ENCODE assay signal across 8 cellular contexts in the genomic region with DNA sequence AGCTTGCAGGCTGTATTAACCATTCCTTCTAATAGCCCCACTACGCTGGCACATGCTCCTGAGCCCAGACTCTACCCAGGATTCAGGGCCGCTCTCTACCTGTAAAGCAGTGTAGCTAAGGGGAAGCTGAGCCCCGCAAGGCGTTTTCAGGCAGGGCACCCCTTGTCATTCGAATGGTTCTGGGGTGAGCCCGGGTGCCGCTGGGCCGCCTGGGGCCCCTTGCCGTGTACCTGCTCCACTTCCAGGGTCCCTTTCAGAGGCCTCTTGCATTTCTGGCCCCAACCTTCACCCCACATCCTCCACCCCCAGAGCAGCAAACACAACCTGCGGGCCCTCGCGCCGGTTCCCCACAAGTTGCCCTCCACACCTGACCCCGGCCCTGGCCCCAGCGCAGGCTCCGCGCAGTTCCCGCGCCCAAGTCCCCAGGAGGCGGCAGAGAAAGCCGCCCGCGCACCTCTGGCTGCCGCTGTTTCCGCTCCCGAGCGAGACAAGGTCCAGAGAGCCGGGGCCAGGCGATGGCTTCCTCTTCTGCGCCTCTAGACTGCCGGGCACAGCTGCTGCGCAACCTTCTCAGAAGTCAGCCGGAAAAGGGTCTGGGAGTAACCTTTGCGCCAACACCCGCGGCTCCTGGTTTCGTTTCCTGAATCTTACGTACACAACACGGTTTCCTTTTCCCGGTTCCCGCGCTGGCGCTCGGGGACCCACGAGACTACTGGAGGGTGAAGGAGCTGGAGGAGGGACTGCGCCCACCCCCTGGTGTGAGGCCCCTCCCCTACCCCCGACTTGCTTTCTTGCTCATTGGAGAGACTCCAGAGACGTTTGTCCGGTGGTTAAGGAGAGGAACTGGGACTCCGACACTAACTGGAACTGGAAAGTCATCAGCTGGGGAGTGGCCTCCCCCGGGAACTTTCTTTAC. TPM values are rescaled to one million over a fixed set of nuclear protein-coding genes. Genes with fewer than 3 reads are reported as not detected.
DNase-seq lines count a peak whose midpoint lies in the region; ATAC-seq and TF ChIP-seq lines count a peak whose summit lies in the region.

A gene with protein sequence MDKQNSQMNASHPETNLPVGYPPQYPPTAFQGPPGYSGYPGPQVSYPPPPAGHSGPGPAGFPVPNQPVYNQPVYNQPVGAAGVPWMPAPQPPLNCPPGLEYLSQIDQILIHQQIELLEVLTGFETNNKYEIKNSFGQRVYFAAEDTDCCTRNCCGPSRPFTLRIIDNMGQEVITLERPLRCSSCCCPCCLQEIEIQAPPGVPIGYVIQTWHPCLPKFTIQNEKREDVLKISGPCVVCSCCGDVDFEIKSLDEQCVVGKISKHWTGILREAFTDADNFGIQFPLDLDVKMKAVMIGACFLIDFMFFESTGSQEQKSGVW (minus strand): TSS at position 595 of the 916 bp plus-strand sequence. CDS start 8,055 bp downstream, outside the sequence.

- H3K9ac ChIP-seq in NT2/D1 (ENCODE audit: insufficient read length, low read depth) = peak within 1 kb of the TSS; percentile 84
- H3K9ac ChIP-seq in endocrine pancreas (ENCODE audit: control insufficient read depth, insufficient read depth, low read length) = peak within 1 kb of the TSS; percentile 77
- H3K9ac ChIP-seq in mesenchymal stem cell (ENCODE audit: low read length) = peak within 1 kb of the TSS; percentile 92

- H3K4me1 ChIP-seq in NT2/D1 (ENCODE audit: insufficient read depth, insufficient read length) (no peaks in the 10 kb centered on the region), endocrine pancreas (ENCODE audit: control insufficient read depth, insufficient read depth, low read length) (peaks cover 7% of the 10 kb centered on the region), mesenchymal stem cell (ENCODE audit: control insufficient read depth, insufficient read depth, low read depth, low read length) (no peaks in the 10 kb centered on the region)

- CTCF ChIA-PET in activated CD8-positive, alpha-beta memory T cell treated with anti-CD3 and anti-CD28 coated beads, Interleukin-2, amount 10 ng/mL, durations not matched to agents 7 days and 5 days (lab: Charles Lee) = interaction anchor here (1.1 to 2.9 kb wide), 4 partner anchors 9 to 94 kb away, joined by 3 to 11 read pairs (median 3); no protein-coding TSS in a partner anchor

- under 1% methylated on average over 38 of the region's 51 CpGs for WGBS in mesenchymal stem cell

- TF ChIP-seq CTCF in HL-60 (IDR thresholded peaks at IDR 0.05; ENCODE audit: insufficient read depth, low read length) = no peak

- peak; percentile 80 for DNase-seq in CMK (ENCODE audit: low read depth)
- DNase-seq in HL-60 (ENCODE audit: low read depth in 1 of 2, low spot score in 1 of 2) = peak; percentile 87 to 94
- DNase-seq in NT2/D1 (ENCODE audit: low read depth, low spot score) = peak; percentile 51
- DNase-seq in activated CD8-positive, alpha-beta memory T cell treated with anti-CD3 and anti-CD28 coated beads, Interleukin-2, amount 10 ng/mL, durations not matched to agents 7 days and 5 days = peak; percentile 97
- DNase-seq in mesenchymal stem cell = peak; percentile 98
- peak; percentile 56 for DNase-seq in stimulated activated CD8-positive, alpha-beta memory T cell treated with anti-CD3 and anti-CD28 coated beads, Interleukin-12 subunit alpha, Interleukin-12 subunit beta, amount 100 ng/mL, for 24 hours (ENCODE audit: extremely low read depth)

- H4K91ac ChIP-seq in mesenchymal stem cell (ENCODE audit: low read length) = peak within 1 kb of the TSS; percentile 75

- H3K4me3 ChIP-seq in HL-60 (replicated peaks; ENCODE audit: insufficient read depth, low read length) = peak within 1 kb of the TSS; percentile 86
- peak within 1 kb of the TSS; percentile 69 for H3K4me3 ChIP-seq in NT2/D1 (ENCODE audit: insufficient read length, low read depth)
- H3K4me3 ChIP-seq in endocrine pancreas (ENCODE audit: control insufficient read depth, insufficient read depth, low read length) = peak within 1 kb of the TSS; percentile 75
- H3K4me3 ChIP-seq in mesenchymal stem cell (ENCODE audit: insufficient read depth in 1 of 2, low read depth in 1 of 2, low read length in 2 of 2) = peak within 1 kb of the TSS; percentile 78 to 81

- no peaks in the 10 kb centered on the region for H3K9me3 Mint-ChIP-seq in activated CD8-positive, alpha-beta memory T cell treated with anti-CD3 and anti-CD28 coated beads, Interleukin-2, amount 10 ng/mL, durations not matched to agents 7 days and 5 days (ENCODE audit: low read depth)

- H3K4ac ChIP-seq in mesenchymal stem cell (ENCODE audit: low read depth in 1 of 2, low read length in 2 of 2) = peak within 1 kb of the TSS; percentile 22 to 78

- H2BK15ac ChIP-seq in mesenchymal stem cell (ENCODE audit: low read depth, poor library complexity, severe bottlenecking) = peak within 1 kb of the TSS; percentile 65

- peak within 1 kb of the TSS; percentile 77 for H2AFZ ChIP-seq in mesenchymal stem cell (ENCODE audit: low read depth, low read length)

- H3K36me3 ChIP-seq in NT2/D1 (ENCODE audit: insufficient read depth, insufficient read length, low read length) (peaks cover 3% of the 10 kb centered on the region), endocrine pancreas (ENCODE audit: control insufficient read depth, insufficient read depth, low read length) (no peaks in the 10 kb centered on the region), mesenchymal stem cell (ENCODE audit: control insufficient read depth in 1 of 2, insufficient read depth in 2 of 2, low read depth in 1 of 2, low read length in 2 of 2) (peaks cover under 1 to 2% of the 10 kb centered on the region in 2 experiments)

- peak within 1 kb of the TSS; percentile 63 for H2BK5ac ChIP-seq in mesenchymal stem cell (ENCODE audit: low read depth, low read length, poor library complexity, severe bottlenecking)

- peak within 1 kb of the TSS; percentile 27 for H4K8ac ChIP-seq in mesenchymal stem cell (ENCODE audit: low read length)

- H2BK120ac ChIP-seq in mesenchymal stem cell (ENCODE audit: low read depth, low read length) = peak within 1 kb of the TSS; percentile 88

- peaks cover 4% of the 10 kb centered on the region for H3K79me1 ChIP-seq in mesenchymal stem cell (replicated peaks; ENCODE audit: low read length, poor library complexity, severe bottlenecking)

- no peaks in the 10 kb centered on the region for H3K27me3 Mint-ChIP-seq in activated CD8-positive, alpha-beta memory T cell treated with anti-CD3 and anti-CD28 coated beads, Interleukin-2, amount 10 ng/mL, durations not matched to agents 7 days and 5 days

- H3K4me2 ChIP-seq in mesenchymal stem cell (ENCODE audit: low read length, poor library complexity, severe bottlenecking) = peak within 1 kb of the TSS; percentile 84

- peak within 1 kb of the TSS; percentile 94 for H3K4me3 Mint-ChIP-seq in activated CD8-positive, alpha-beta memory T cell treated with anti-CD3 and anti-CD28 coated beads, Interleukin-2, amount 10 ng/mL, durations not matched to agents 7 days and 5 days

- H3K27me3 ChIP-seq in HL-60 (ENCODE audit: insufficient read depth, poor library complexity, severe bottlenecking) (no peaks in the 10 kb centered on the region), NT2/D1 (ENCODE audit: insufficient read depth, insufficient read length) (no peaks in the 10 kb centered on the region), endocrine pancreas (ENCODE audit: control insufficient read depth, insufficient read depth, low read length) (no peaks in the 10 kb centered on the region), mesenchymal stem cell (ENCODE audit: control insufficient read depth in 1 of 2, insufficient read depth in 1 of 2, low read length in 2 of 2) (no peaks in the 10 kb centered on the region)

- H3K9me3 ChIP-seq in NT2/D1 (ENCODE audit: insufficient read depth, low read length) = no peaks in the 10 kb centered on the region
- H3K9me3 ChIP-seq in endocrine pancreas (ENCODE audit: control insufficient read depth, low read length) = no peaks in the 10 kb centered on the region
- no peaks in the 10 kb centered on the region for H3K9me3 ChIP-seq in mesenchymal stem cell (ENCODE audit: control insufficient read depth, low read length)

- peak within 1 kb of the TSS; percentile 68 to 94 for H3K18ac ChIP-seq in mesenchymal stem cell (ENCODE audit: low read depth in 1 of 2, low read length in 2 of 2)

- H3K27ac ChIP-seq in HL-60 (replicated peaks) (peak within 1 kb of the TSS; percentile 87), mesenchymal stem cell (ENCODE audit: low read length, poor library complexity, severe bottlenecking) (peak within 1 kb of the TSS; percentile 14)

- ATAC-seq in GM19463 (IDR thresholded peaks at IDR 0.05; ENCODE audit: unreplicated experiment) = peak; percentile 80
- ATAC-seq in activated CD8-positive, alpha-beta memory T cell treated with anti-CD3 and anti-CD28 coated beads, Interleukin-2, amount 10 ng/mL, durations not matched to agents 7 days and 5 days = peak; percentile 87

- H3K14ac ChIP-seq in mesenchymal stem cell (ENCODE audit: low read length in 2 of 2) = peak within 1 kb of the TSS in 1 of 2 experiments; percentile 76

- H2AK5ac ChIP-seq in mesenchymal stem cell (ENCODE audit: low read length, severe bottlenecking) = no peak within 1 kb of the TSS

- H2BK12ac ChIP-seq in mesenchymal stem cell (ENCODE audit: low read length in 2 of 2) = peak within 1 kb of the TSS in 1 of 2 experiments; percentile 48

- H3K23ac ChIP-seq in mesenchymal stem cell (ENCODE audit: low read length in 2 of 2) = peak within 1 kb of the TSS in 1 of 2 experiments; percentile 77

- peaks cover 71% of the 10 kb centered on the region for H3K4me1 Mint-ChIP-seq in activated CD8-positive, alpha-beta memory T cell treated with anti-CD3 and anti-CD28 coated beads, Interleukin-2, amount 10 ng/mL, durations not matched to agents 7 days and 5 days

- peak within 1 kb of the TSS; percentile 96 for H3K27ac Mint-ChIP-seq in activated CD8-positive, alpha-beta memory T cell treated with anti-CD3 and anti-CD28 coated beads, Interleukin-2, amount 10 ng/mL, durations not matched to agents 7 days and 5 days

- H3K36me3 Mint-ChIP-seq in activated CD8-positive, alpha-beta memory T cell treated with anti-CD3 and anti-CD28 coated beads, Interleukin-2, amount 10 ng/mL, durations not matched to agents 7 days and 5 days = peaks cover 40% of the 10 kb centered on the region

RNA-seq across cellular contexts. Expression of the gene that starts here (rescaled TPM):
- 100 to 1,000 TPM; 157 to 257 TPM for total RNA-seq in activated CD8-positive, alpha-beta memory T cell treated with anti-CD3 and anti-CD28 coated beads, Interleukin-2, amount 10 ng/mL, durations not matched to agents 7 days and 5 days
- polyA plus RNA-seq in mesenchymal stem cell (2013, experiment 1 of 2) = 28.7 TPM
- polyA plus RNA-seq in mesenchymal stem cell (2013, experiment 2 of 2) = 26.6 TPM

Comparison
In these comparisons a context has a peak if more than half of its experiments do, and no peak if none do; other contexts are left out.
1. Peak in every context shown above with its lines: DNase-seq, ATAC-seq, H3K4me3 ChIP-seq and H3K27ac ChIP-seq.